ENCODE assay signal across 10 cellular contexts in genomic region chr18:77749189-77749588, GRCh38.
DNase-seq lines count a peak whose midpoint lies in the region; ATAC-seq and TF ChIP-seq lines count a peak whose summit lies in the region.
"Had no signal": no experiment of that assay in that cellular context is flagged by ENCODE, and none has a peak within 500 bp of the region (broad histone marks: within the 10 kb centered on the region; RNA-seq: fewer than 3 reads in every experiment).

No MANE protein-coding gene starts in this region.

- no peak overlapping the region for H3K4me2 ChIP-seq in MM.1S (ENCODE audit: low read depth, low read length)

- WGBS in heart left ventricle, 4 donors, result 16 to 26% (median 21%) methylated on average over 7 of the region's 7 CpGs
- 24 to 34% methylated on average over 7 of the region's 7 CpGs for WGBS in testis, 2 donors

- no peak overlapping the region for H2AFZ ChIP-seq in MM.1S (ENCODE audit: low read length)

- ATAC-seq in heart left ventricle, result no peak
- ATAC-seq in left cardiac atrium, result no peak
- ATAC-seq in GM19397 (IDR thresholded peaks at IDR 0.05; ENCODE audit: unreplicated experiment), result no peak
- ATAC-seq: sciatic nerve had no signal

- H3K9ac ChIP-seq in MM.1S (ENCODE audit: low read length), result no peak overlapping the region
- no peak overlapping the region for H3K9ac ChIP-seq in colonic mucosa (ENCODE audit: low read depth in 2 of 2, low read length in 2 of 2)

- H3K27me3 ChIP-seq in heart left ventricle (peaks cover 0 to 17% (median 0%) of the 10 kb centered on the region in 9 donors), MM.1S (replicated peaks; ENCODE audit: insufficient read depth, low read length) (no peaks in the 10 kb centered on the region), colonic mucosa (no peaks in the 10 kb centered on the region), testis (no peaks in the 10 kb centered on the region)

- DNase-seq in heart left ventricle (no peak), left cardiac atrium (no peak), MM.1S (no peak), colonic mucosa (no peak), testis (peak; percentile 43), cerebellar nuclear complex (lab: John Stamatoyannopoulos, UW) (no peak), activated gamma-delta T cell (lab: John Stamatoyannopoulos, UW) (no peak)
- DNase-seq: activated CD8-positive, alpha-beta memory T cell treated with anti-CD3 and anti-CD28 coated beads for 24 hours had no signal

- H3K9me3 ChIP-seq in heart left ventricle (no peaks in the 10 kb centered on the region), MM.1S (replicated peaks; ENCODE audit: insufficient read depth, low read length) (no peaks in the 10 kb centered on the region), colonic mucosa (no peaks in the 10 kb centered on the region), testis (no peaks in the 10 kb centered on the region)

- intact Hi-C loops in heart left ventricle (cut with DNase I) (no loop called here), left cardiac atrium (cut with DNase I) (no loop called here), colonic mucosa (cut with DNase I) (no loop called here), testis (cut with DNase I; ENCODE audit: low total_unique reads) (no loop called here)

- no peaks in the 10 kb centered on the region for H3K79me2 ChIP-seq in MM.1S (ENCODE audit: low read length)

- H3K9me2 ChIP-seq in MM.1S (replicated peaks; ENCODE audit: insufficient read depth, low read length), result no peaks in the 10 kb centered on the region

- H3K4me3 ChIP-seq in heart left ventricle (no peak overlapping the region), MM.1S (ENCODE audit: low read length) (no peak overlapping the region), colonic mucosa (no peak overlapping the region), testis (no peak overlapping the region)

- TF ChIP-seq POLR2A in heart left ventricle (IDR thresholded peaks at IDR 0.05), result no peak
- TF ChIP-seq POLR2A in testis (IDR thresholded peaks at IDR 0.05), result no peak

- H3K4me1 ChIP-seq in heart left ventricle, result no peaks in the 10 kb centered on the region
- no peaks in the 10 kb centered on the region for H3K4me1 ChIP-seq in MM.1S (ENCODE audit: low read length)
- no peaks in the 10 kb centered on the region for H3K4me1 ChIP-seq in colonic mucosa
- H3K4me1 ChIP-seq in testis, result no peaks in the 10 kb centered on the region

- H3K36me3 ChIP-seq in heart left ventricle (no peaks in the 10 kb centered on the region), MM.1S (replicated peaks; ENCODE audit: insufficient read depth, low read length) (no peaks in the 10 kb centered on the region), colonic mucosa (no peaks in the 10 kb centered on the region), testis (ENCODE audit: low read depth, missing control alignments) (no peaks in the 10 kb centered on the region)

- TF ChIP-seq CTCF in heart left ventricle (IDR thresholded peaks at IDR 0.05) (peak; percentile 16 to 62 (median 40)), MM.1S (IDR thresholded peaks at IDR 0.05; ENCODE audit: low read length) (peak; percentile 38; the same call in 1 of the 2 replicates), colonic mucosa (IDR thresholded peaks at IDR 0.05) (peak; percentile 28), testis (IDR thresholded peaks at IDR 0.05) (peak in 2 of 3 experiments; percentile 13 to 49)

- no peaks in the 10 kb centered on the region for H4K20me1 ChIP-seq in MM.1S (ENCODE audit: insufficient read depth, low read length)

- no peaks in the 10 kb centered on the region for H3F3A ChIP-seq in MM.1S (ENCODE audit: insufficient read depth, low read length)

- H3K27ac ChIP-seq in heart left ventricle, result no peak overlapping the region
- H3K27ac ChIP-seq in MM.1S (ENCODE audit: low read length), result no peak overlapping the region
- H3K27ac ChIP-seq in colonic mucosa, result no peak overlapping the region
- no peak overlapping the region for H3K27ac ChIP-seq in testis
